ENCODE assay signal across 20 cellular contexts in genomic region chr4:162341533-162341932, GRCh38.
DNase-seq lines count a peak whose midpoint lies in the region; ATAC-seq, FAIRE-seq and TF ChIP-seq lines count a peak whose summit lies in the region.
"Had no signal": no experiment of that assay in that cellular context is flagged by ENCODE, and none has a peak within 500 bp of the region (broad histone marks: within the 10 kb centered on the region; RNA-seq: fewer than 3 reads in every experiment).

No MANE protein-coding gene starts in this region.

- no peaks in the 10 kb centered on the region for H3K36me3 ChIP-seq in GM23338 (ENCODE audit: insufficient read depth)
- H3K36me3 ChIP-seq in kidney (ENCODE audit: control insufficient read depth in 1 of 2, insufficient read depth in 2 of 2, low read length in 2 of 2) = no peaks in the 10 kb centered on the region
- H3K36me3 ChIP-seq: BLaER1 had no signal

- no peak overlapping the region for H3K9ac ChIP-seq in kidney (ENCODE audit: low read length in 2 of 2)
- H3K9ac ChIP-seq: BLaER1, GM23248 had no signal

- no peak overlapping the region for H3K4me3 ChIP-seq in LNCaP clone FGC (ENCODE audit: low read depth, low read length)
- no peak overlapping the region for H3K4me3 ChIP-seq in GM23338
- no peak overlapping the region for H3K4me3 ChIP-seq in kidney (ENCODE audit: low read length in 2 of 2)
- H3K4me3 ChIP-seq: BLaER1, GM12878, GM23248 had no signal

- intact Hi-C loops in left colon (cut with DNase I, micrococcal nuclease) (no loop called here), kidney (cut with DNase I) (no loop called here)

- no peak overlapping the region for H3K27ac Mint-ChIP-seq in GM23338
- H3K27ac Mint-ChIP-seq: B cell; CD4-positive, CD25-positive, alpha-beta regulatory T cell; CD8-positive, alpha-beta T cell; H9 had no signal

- no peak overlapping the region for H2AFZ ChIP-seq in GM23338
- H2AFZ ChIP-seq: GM23248 had no signal

- no peak for FAIRE-seq in kidney (lab: Jason Lieb, UNC)
- FAIRE-seq: D721Med, GM12878, GM19239 had no signal

- no peak overlapping the region for H3K4me3 Mint-ChIP-seq in GM23338
- H3K4me3 Mint-ChIP-seq: B cell; CD4-positive, CD25-positive, alpha-beta regulatory T cell; CD8-positive, alpha-beta T cell; H9 had no signal

- H3K4me2 ChIP-seq in GM23338 = no peak overlapping the region
- H3K4me2 ChIP-seq: BLaER1 had no signal

- no peaks in the 10 kb centered on the region for H3F3A ChIP-seq in GM23338 (replicated peaks; ENCODE audit: low read depth)

- H4K20me1 ChIP-seq in GM23338 (replicated peaks; ENCODE audit: insufficient read depth) = no peaks in the 10 kb centered on the region
- H4K20me1 ChIP-seq: BLaER1 had no signal

- peaks cover 4% of the 10 kb centered on the region; the same call in 2 of the 3 replicates for H3K4me1 Mint-ChIP-seq in GM23338
- H3K4me1 Mint-ChIP-seq: B cell; CD4-positive, CD25-positive, alpha-beta regulatory T cell had no signal

- H3K9me3 Mint-ChIP-seq in GM23338 = peaks cover 2% of the 10 kb centered on the region; the same call in 1 of the 3 replicates
- H3K9me3 Mint-ChIP-seq: H9 had no signal

- ATAC-seq in left colon (peak; percentile 93), GM23338 (no peak)
- ATAC-seq: CD8-positive, alpha-beta T cell; GM12878; HCT116 had no signal

- peaks cover 8% of the 10 kb centered on the region; the same call in 1 of the 2 replicates for H3K9me2 ChIP-seq in GM23338 (ENCODE audit: insufficient read depth)

- H3K36me3 Mint-ChIP-seq in GM23338 (ENCODE audit: low read depth) = peaks cover 4% of the 10 kb centered on the region; the same call in 1 of the 3 replicates
- H3K36me3 Mint-ChIP-seq: CD4-positive, CD25-positive, alpha-beta regulatory T cell; CD8-positive, alpha-beta T cell had no signal

- DNase-seq in DMS53 (lab: John Stamatoyannopoulos, UW) (peak; percentile 81), LNCaP clone FGC (ENCODE audit: low read depth) (peak; percentile 39), left colon (no peak), GM23338 (ENCODE audit: low spot score) (no peak), AML-193 (lab: John Stamatoyannopoulos, UW) (no peak), kidney (no peak)
- DNase-seq: CD4-positive, CD25-positive, alpha-beta regulatory T cell; CD8-positive, alpha-beta T cell; DMS 273 treated with DMSO at 0.1 percent for 48 hours; EL; GDM1; GM23248; H9 had no signal

- TF ChIP-seq CTCF in LNCaP clone FGC (IDR thresholded peaks at IDR 0.05; ENCODE audit: control insufficient read depth, extremely low read depth, insufficient read depth) (no peak), GM23338 (conservative IDR thresholded peaks at IDR 0.05; ENCODE audit: low read depth in 2 of 2) (no peak), kidney (IDR thresholded peaks at IDR 0.05; ENCODE audit: borderline replicate concordance, extremely low read depth, insufficient read depth) (no peak)

- no peaks in the 10 kb centered on the region for H3K27me3 ChIP-seq in GM23338 (ENCODE audit: insufficient read depth)
- H3K27me3 ChIP-seq: BLaER1 had no signal

- no peaks in the 10 kb centered on the region for H3K27me3 Mint-ChIP-seq in GM23338 (ENCODE audit: insufficient read depth, low read depth, poor library complexity)
- H3K27me3 Mint-ChIP-seq: B cell; CD4-positive, CD25-positive, alpha-beta regulatory T cell had no signal

- no peaks in the 10 kb centered on the region for H3K4me1 ChIP-seq in GM23338 (ENCODE audit: insufficient read depth)
- H3K4me1 ChIP-seq in kidney (ENCODE audit: control insufficient read depth in 1 of 2, insufficient read depth in 1 of 2, low read depth in 1 of 2, low read length in 2 of 2) = no peaks in the 10 kb centered on the region

- H3K79me2 ChIP-seq in GM23338 (replicated peaks; ENCODE audit: insufficient read depth) = no peaks in the 10 kb centered on the region

- H3K9me3 ChIP-seq in kidney (ENCODE audit: control insufficient read depth in 1 of 2, low read length in 2 of 2) = no peaks in the 10 kb centered on the region
- H3K9me3 ChIP-seq: BLaER1 had no signal

- H3K27ac ChIP-seq in GM23338 (ENCODE audit: low read depth) (no peak overlapping the region), kidney (ENCODE audit: low read depth in 2 of 2, low read length in 2 of 2) (no peak overlapping the region)
- H3K27ac ChIP-seq: BLaER1, C4-2B, GM23248 had no signal

TF ChIP-seq in GM23338, 12 proteins besides CTCF, POLR2A, EP300 and RAD21 (continues in another document):
- TF ChIP-seq POLR2AphosphoS5 (IDR thresholded peaks at IDR 0.05; ENCODE audit: low read depth) (no peak), ZNF114 (CRISPR knock-in tag; IDR thresholded peaks at IDR 0.05) (no peak), JUNB (IDR thresholded peaks at IDR 0.05; ENCODE audit: unreplicated experiment) (no peak), ZNF462 (CRISPR knock-in tag; IDR thresholded peaks at IDR 0.05) (no peak), CREB1 (CRISPR knock-in tag; IDR thresholded peaks at IDR 0.05; ENCODE audit: low read depth) (no peak), ETS1 (IDR thresholded peaks at IDR 0.05) (no peak)

Comparison
In these comparisons a context has a peak if more than half of its experiments do, and no peak if none do; other contexts are left out.
1. DNase-seq: peak in DMS53 (single experiment) and LNCaP clone FGC (single experiment); none in left colon (0 of 2), GM23338 (single experiment), AML-193 (0 of 2) and kidney (single experiment).